1 cellular context compared by ENCODE assay signal in the genomic region with DNA sequence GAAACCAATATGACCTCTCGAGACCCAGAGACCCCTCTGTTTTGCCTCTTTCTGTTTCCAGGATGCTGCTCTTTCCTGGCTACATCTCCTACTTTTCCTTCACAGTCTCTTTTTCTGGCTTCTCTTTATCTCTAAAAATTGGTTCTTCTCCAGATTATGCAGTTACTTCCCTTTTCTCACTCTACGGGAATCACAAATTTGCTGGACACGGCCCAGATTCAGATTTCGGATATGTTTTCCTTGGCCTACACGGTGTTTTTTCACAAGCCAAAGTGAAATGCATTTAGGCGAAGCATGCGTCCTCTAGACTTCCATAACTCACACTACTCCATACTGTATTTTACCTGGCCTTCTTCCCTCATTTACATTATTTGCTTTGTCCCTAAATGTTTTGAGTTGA.
TF ChIP-seq lines count a peak whose summit lies in the region.

No MANE protein-coding gene starts in this region.

TF ChIP-seq in K562, 482 proteins besides CTCF, POLR2A, EP300 and RAD21:
- TF ChIP-seq, protein P1, sequence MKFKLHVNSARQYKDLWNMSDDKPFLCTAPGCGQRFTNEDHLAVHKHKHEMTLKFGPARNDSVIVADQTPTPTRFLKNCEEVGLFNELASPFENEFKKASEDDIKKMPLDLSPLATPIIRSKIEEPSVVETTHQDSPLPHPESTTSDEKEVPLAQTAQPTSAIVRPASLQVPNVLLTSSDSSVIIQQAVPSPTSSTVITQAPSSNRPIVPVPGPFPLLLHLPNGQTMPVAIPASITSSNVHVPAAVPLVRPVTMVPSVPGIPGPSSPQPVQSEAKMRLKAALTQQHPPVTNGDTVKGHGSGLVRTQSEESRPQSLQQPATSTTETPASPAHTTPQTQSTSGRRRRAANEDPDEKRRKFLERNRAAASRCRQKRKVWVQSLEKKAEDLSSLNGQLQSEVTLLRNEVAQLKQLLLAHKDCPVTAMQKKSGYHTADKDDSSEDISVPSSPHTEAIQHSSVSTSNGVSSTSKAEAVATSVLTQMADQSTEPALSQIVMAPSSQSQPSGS (CRISPR knock-in tag; IDR thresholded peaks at IDR 0.05): 0 out of 2 replicates have a peak, but pooled peaks have one; percentile 22
- TF ChIP-seq JUNB (CRISPR knock-in tag; conservative IDR thresholded peaks at IDR 0.05): no peak
